Comparison of ENCODE assay signal across 1 cellular context in the genomic region with DNA sequence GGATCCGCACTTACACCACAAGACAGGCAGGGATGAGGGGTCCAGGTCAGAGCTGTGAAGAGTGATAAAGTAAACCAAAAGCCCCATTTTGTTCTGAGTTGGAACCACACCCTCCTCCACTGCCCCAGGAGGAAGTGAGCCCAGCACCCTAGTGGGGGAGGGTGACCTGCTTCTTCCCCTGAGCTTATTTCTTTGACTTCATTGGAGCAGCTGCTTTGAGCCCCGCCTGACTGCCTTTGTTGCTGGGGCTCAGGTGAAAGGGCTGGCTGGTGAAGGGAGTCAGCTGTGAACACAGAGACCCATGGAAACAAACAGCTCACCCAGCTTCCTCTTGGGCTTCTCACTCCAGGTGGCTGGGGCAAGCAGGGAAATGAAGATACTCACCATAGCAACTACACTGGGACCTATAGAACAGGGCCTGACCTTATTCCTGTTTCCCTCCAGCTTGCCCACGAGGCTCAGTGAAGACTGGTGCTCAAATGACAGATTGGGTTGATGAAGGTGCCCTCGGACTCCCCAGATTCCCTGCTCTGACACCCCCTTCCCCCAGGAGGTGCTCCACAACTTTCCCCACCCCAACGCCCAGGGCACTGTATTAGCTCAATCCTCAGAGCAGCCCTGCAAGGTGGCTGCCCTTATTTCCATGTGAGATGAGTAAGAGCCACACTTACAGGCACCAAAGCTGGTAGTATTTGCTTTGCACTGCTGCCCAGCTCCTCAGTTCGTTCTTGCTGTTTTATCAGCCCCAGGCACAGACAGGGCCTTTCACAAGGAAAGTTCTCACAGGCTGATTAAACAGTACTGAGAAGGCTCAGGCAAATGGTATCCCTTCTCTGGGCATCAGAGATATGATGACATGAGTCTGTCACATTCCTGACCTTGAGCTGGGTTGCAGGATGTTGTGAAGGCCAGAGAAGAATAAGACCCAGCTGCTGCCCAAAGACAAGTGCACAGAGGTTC.
A peak's percentile ranks its signal among the peaks of the same experiment; 100 is the strongest.
TF ChIP-seq lines count a peak whose summit lies in the region.

No MANE protein-coding gene starts in this region.

TF ChIP-seq in K562, 482 proteins besides CTCF, POLR2A, EP300 and RAD21 (continued from another document):
- TF ChIP-seq ZNF589 (CRISPR knock-in tag; IDR thresholded peaks at IDR 0.05; ENCODE audit: low read depth) = 0 out of 2 replicates have a peak, but pooled peaks have one; percentile 43
- peak; percentile 28 for TF ChIP-seq ZFP36 (IDR thresholded peaks at IDR 0.05; ENCODE audit: low read depth, low read length, partially characterized antibody)
- TF ChIP-seq, protein P1, sequence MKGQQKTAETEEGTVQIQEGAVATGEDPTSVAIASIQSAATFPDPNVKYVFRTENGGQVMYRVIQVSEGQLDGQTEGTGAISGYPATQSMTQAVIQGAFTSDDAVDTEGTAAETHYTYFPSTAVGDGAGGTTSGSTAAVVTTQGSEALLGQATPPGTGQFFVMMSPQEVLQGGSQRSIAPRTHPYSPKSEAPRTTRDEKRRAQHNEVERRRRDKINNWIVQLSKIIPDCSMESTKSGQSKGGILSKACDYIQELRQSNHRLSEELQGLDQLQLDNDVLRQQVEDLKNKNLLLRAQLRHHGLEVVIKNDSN (CRISPR knock-in tag; IDR thresholded peaks at IDR 0.05) = peak; percentile 38; the same call in 1 of the 2 replicates
- TF ChIP-seq MXI1 (IDR thresholded peaks at IDR 0.05; ENCODE audit: low read depth, low read length) = peak; percentile 25; the same call in 1 of the 2 replicates
- peak in 1 of 2 experiments; percentile 22; a peak in 1 of 4 replicates for TF ChIP-seq RCOR1 (IDR thresholded peaks at IDR 0.05; ENCODE audit: borderline replicate concordance in 1 of 2, low read depth in 2 of 2, low read length in 2 of 2)
- no peak for TF ChIP-seq PRMT5 (CRISPR knock-in tag; IDR thresholded peaks at IDR 0.05)
- TF ChIP-seq, protein P2, sequence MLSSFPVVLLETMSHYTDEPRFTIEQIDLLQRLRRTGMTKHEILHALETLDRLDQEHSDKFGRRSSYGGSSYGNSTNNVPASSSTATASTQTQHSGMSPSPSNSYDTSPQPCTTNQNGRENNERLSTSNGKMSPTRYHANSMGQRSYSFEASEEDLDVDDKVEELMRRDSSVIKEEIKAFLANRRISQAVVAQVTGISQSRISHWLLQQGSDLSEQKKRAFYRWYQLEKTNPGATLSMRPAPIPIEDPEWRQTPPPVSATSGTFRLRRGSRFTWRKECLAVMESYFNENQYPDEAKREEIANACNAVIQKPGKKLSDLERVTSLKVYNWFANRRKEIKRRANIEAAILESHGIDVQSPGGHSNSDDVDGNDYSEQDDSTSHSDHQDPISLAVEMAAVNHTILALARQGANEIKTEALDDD (IDR thresholded peaks at IDR 0.05) = 0 out of 2 replicates have a peak, but pooled peaks have one; percentile 12
- no peak for TF ChIP-seq IFI16 (CRISPR knock-in tag; IDR thresholded peaks at IDR 0.05)
- peak; percentile 15; the same call in 1 of the 2 replicates for TF ChIP-seq ATF7 (IDR thresholded peaks at IDR 0.05)
- peak; percentile 21; the same call in 1 of the 2 replicates for TF ChIP-seq ZBTB7A (IDR thresholded peaks at IDR 0.05; ENCODE audit: borderline replicate concordance, control insufficient read depth, low read depth, low read length)
